ENCODE assay signal across 11 cellular contexts in the genomic region with DNA sequence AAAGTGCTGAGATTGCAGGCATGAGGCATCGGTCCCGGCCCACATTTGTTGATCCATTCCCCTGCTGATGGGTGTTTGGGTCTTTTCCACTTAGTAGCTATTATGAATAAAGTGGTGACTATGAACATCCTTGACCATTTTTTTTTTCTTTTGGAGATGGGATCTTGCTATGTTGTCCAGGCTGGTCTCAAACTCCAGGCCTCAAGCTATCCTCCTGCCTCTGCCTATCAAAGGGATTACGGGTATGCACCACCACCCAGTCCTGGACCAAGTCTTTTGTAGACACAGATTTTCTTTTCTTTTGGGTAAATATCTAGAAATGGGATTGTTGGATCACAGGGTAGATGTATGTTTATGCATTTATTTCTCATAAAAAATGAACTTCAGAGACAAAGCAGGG. TPM values are rescaled to one million over a fixed set of nuclear protein-coding genes. Genes with fewer than 3 reads are reported as not detected.
DNase-seq lines count a peak whose midpoint lies in the region; ATAC-seq, FAIRE-seq and TF ChIP-seq lines count a peak whose summit lies in the region.
"Had no signal": no experiment of that assay in that cellular context is flagged by ENCODE, and none has a peak within 500 bp of the region (broad histone marks: within the 10 kb centered on the region; RNA-seq: fewer than 3 reads in every experiment).

No MANE protein-coding gene starts in this region.

- TSS peak; percentile 52 for BruUV-seq in HepG2 (replicated peaks; lab: Mats Ljungman, UMichigan)

- intact Hi-C loops in HepG2 (cut with micrococcal nuclease; ENCODE audit: unreplicated experiment) = loop anchor here (5.0 to 10.0 kb wide), 3 partner anchors 391 to 562 kb away; no protein-coding TSS in a partner anchor
- intact Hi-C loops in right lobe of liver (cut with DNase I) = no loop called here

- no peak for FAIRE-seq in HepG2 (lab: Jason Lieb, UNC)
- FAIRE-seq: D721Med had no signal

- 58% methylated on average over 3 of the region's 3 CpGs for WGBS in HepG2 (ENCODE audit: low lambda C conversion rate)
- 81% methylated on average over 3 of the region's 3 CpGs for WGBS in right lobe of liver (ENCODE audit: insufficient coverage, low coverage, low lambda C conversion rate, missing lambda C conversion rate)

- POLR2A ChIA-PET in HepG2 (lab: Yijun Ruan, JAX) = interaction anchor here (3.8 kb wide), 1 partner anchor 10 kb away, joined by 62 read pairs; a partner anchor contains a TSS

- TF ChIP-seq RAD21 in HepG2 (CRISPR knock-in tag; IDR thresholded peaks at IDR 0.05) = no peak

- peaks cover 8 to 11% of the 10 kb centered on the region in 2 experiments for H3K36me3 ChIP-seq in HepG2 (replicated peaks in 1 of 2; ENCODE audit: control insufficient read depth in 1 of 2, insufficient read depth in 2 of 2, low read length in 2 of 2)
- H3K36me3 ChIP-seq in right lobe of liver = peaks cover 0 to 13% (median 3%) of the 10 kb centered on the region in 4 donors

- TF ChIP-seq POLR2A in HepG2 (IDR thresholded peaks at IDR 0.05; ENCODE audit: insufficient read depth in 1 of 2, low read depth in 2 of 2, low read length in 2 of 2) = no peak
- no peak for TF ChIP-seq POLR2A in right lobe of liver (IDR thresholded peaks at IDR 0.05)

- H3K4me3 ChIP-seq in HepG2 (replicated peaks in 1 of 3; ENCODE audit: insufficient read depth in 1 of 3, low read depth in 2 of 3, low read length in 3 of 3) (no peak overlapping the region), right lobe of liver (no peak overlapping the region)

- no peak for ATAC-seq in HepG2
- no peak for ATAC-seq in right lobe of liver
- no peak for ATAC-seq in activated T-helper 17 cell treated with anti-CD3 and anti-CD28 coated beads, Interleukin-2, amount 50 U/mL, for 72 hours (replicated peaks)
- ATAC-seq in GM18511 (IDR thresholded peaks at IDR 0.05; ENCODE audit: unreplicated experiment) = no peak

- H3K9me3 ChIP-seq in HepG2 (ENCODE audit: low read length) = no peaks in the 10 kb centered on the region
- H3K9me3 ChIP-seq in right lobe of liver = no peaks in the 10 kb centered on the region

- H3K27ac ChIP-seq in HepG2 (ENCODE audit: extremely low read length, insufficient read depth, low read length) (no peak overlapping the region), right lobe of liver (no peak overlapping the region)
- H3K27ac ChIP-seq: KMS-11, RWPE1 had no signal

- TF ChIP-seq EP300 in HepG2 (IDR thresholded peaks at IDR 0.05; ENCODE audit: low read depth in 2 of 2, low read length in 2 of 2) (no peak), HepG2 (CRISPR knock-in tag; IDR thresholded peaks at IDR 0.05; ENCODE audit: borderline replicate concordance) (no peak)

- H3K4me2 ChIP-seq in HepG2 (ENCODE audit: low read depth, low read length) = no peak overlapping the region

- CTCF ChIA-PET in HepG2 (lab: Yijun Ruan, JAX; ENCODE audit: low intra/inter-chr PET ratio, low total read pairs) = interaction anchor here (1.1 to 3.3 kb wide), 6 partner anchors 33 to 482 kb away, joined by 3 to 46 read pairs (median 8); no protein-coding TSS in a partner anchor

- peak overlapping the region; percentile 36 for H3K4me3 Mint-ChIP-seq in activated T-helper 17 cell treated with anti-CD3 and anti-CD28 coated beads, Interleukin-2, amount 50 U/mL, for 72 hours
- H3K4me3 Mint-ChIP-seq in type B pancreatic cell = peak overlapping the region; percentile 83

- peaks cover 21% of the 10 kb centered on the region for H3K4me1 ChIP-seq in HepG2 (ENCODE audit: insufficient read depth, low read length)
- H3K4me1 ChIP-seq in right lobe of liver = peaks cover 0 to 6% (median 2%) of the 10 kb centered on the region in 4 donors

- DNase-seq in HepG2 (ENCODE audit: low spot score) (no peak), right lobe of liver (no peak), mesenteric fat pad (ENCODE audit: low spot score) (peak; percentile 3), type B pancreatic cell (ENCODE audit: extremely low spot score, unreplicated experiment) (no peak), hypothalamus (lab: John Stamatoyannopoulos, UW) (no peak), NCI-H748 treated with DMSO at 0.1 percent for 48 hours (lab: John Stamatoyannopoulos, UW) (no peak)

- TF ChIP-seq CTCF in HepG2 (CRISPR knock-in tag; IDR thresholded peaks at IDR 0.05) = no peak
- TF ChIP-seq CTCF in right lobe of liver (IDR thresholded peaks at IDR 0.05) = no peak
- TF ChIP-seq CTCF in type B pancreatic cell (conservative IDR thresholded peaks at IDR 0.05) = no peak

- no peaks in the 10 kb centered on the region for H3K27me3 Mint-ChIP-seq in activated T-helper 17 cell treated with anti-CD3 and anti-CD28 coated beads, Interleukin-2, amount 50 U/mL, for 72 hours
- no peaks in the 10 kb centered on the region for H3K27me3 Mint-ChIP-seq in type B pancreatic cell

- no peak overlapping the region for H3K9ac ChIP-seq in HepG2 (ENCODE audit: insufficient read depth, low read depth, low read length)
- H3K9ac ChIP-seq: KMS-11 had no signal

- peaks cover 29% of the 10 kb centered on the region for H3K36me3 Mint-ChIP-seq in activated T-helper 17 cell treated with anti-CD3 and anti-CD28 coated beads, Interleukin-2, amount 50 U/mL, for 72 hours (ENCODE audit: low read depth)
- H3K36me3 Mint-ChIP-seq in type B pancreatic cell = peaks cover 7% of the 10 kb centered on the region

- peaks cover 14% of the 10 kb centered on the region for H3K79me2 ChIP-seq in HepG2 (ENCODE audit: insufficient read depth, low read length)

- H2AFZ ChIP-seq in HepG2 (ENCODE audit: low read length) = no peak overlapping the region

- H4K20me1 ChIP-seq in HepG2 (ENCODE audit: insufficient read depth, low read length) = no peaks in the 10 kb centered on the region

- peak overlapping the region; percentile 25 for H3K27ac Mint-ChIP-seq in activated T-helper 17 cell treated with anti-CD3 and anti-CD28 coated beads, Interleukin-2, amount 50 U/mL, for 72 hours
- H3K27ac Mint-ChIP-seq in type B pancreatic cell = peak overlapping the region; percentile 88

- H3K4me1 Mint-ChIP-seq in activated T-helper 17 cell treated with anti-CD3 and anti-CD28 coated beads, Interleukin-2, amount 50 U/mL, for 72 hours = peaks cover 20% of the 10 kb centered on the region
- peaks cover 18% of the 10 kb centered on the region for H3K4me1 Mint-ChIP-seq in type B pancreatic cell (ENCODE audit: unreplicated experiment)

- in situ Hi-C loops in HepG2 (cut with HindIII; ENCODE audit: extremely low pct_ligation_motif_present, low pct_unique_long_range_greater_than_20kb) = loop anchor here (10.0 kb wide), 1 partner anchor 342 kb away; no protein-coding TSS in a partner anchor

- peaks cover 0 to 7% of the 10 kb centered on the region in 2 experiments; a peak in 2 of 5 replicates for H3K27me3 ChIP-seq in HepG2 (ENCODE audit: control insufficient read depth in 1 of 2, insufficient read depth in 2 of 2, low read length in 2 of 2)
- H3K27me3 ChIP-seq in right lobe of liver = no peaks in the 10 kb centered on the region

- H3K9me3 Mint-ChIP-seq in activated T-helper 17 cell treated with anti-CD3 and anti-CD28 coated beads, Interleukin-2, amount 50 U/mL, for 72 hours = no peaks in the 10 kb centered on the region
- no peaks in the 10 kb centered on the region for H3K9me3 Mint-ChIP-seq in type B pancreatic cell

RNA-seq across cellular contexts. Expression of a gene that starts 1.3 kb away (rescaled TPM):
- 126 and 153 TPM in 2 replicates for total RNA-seq in HepG2 (2016; rRNA removed; fragmentation: Illumina TruSeq; extraction: Trizol)
- 63.6 and 77.0 TPM in 2 replicates for total RNA-seq in HepG2 (2016; cell fraction: cytosol; rRNA removed; fragmentation: Illumina TruSeq; extraction: Trizol; ENCODE audit: low read depth)
- 120 and 154 TPM in 2 replicates for total RNA-seq in HepG2 (2016; cell fraction: insoluble cytoplasmic fraction; rRNA removed; fragmentation: Illumina TruSeq; extraction: Trizol)
- total RNA-seq in HepG2 (2016; cell fraction: membrane; rRNA removed; fragmentation: Illumina TruSeq; extraction: Trizol) = 157 and 170 TPM in 2 replicates
- 61.1 and 69.7 TPM in 2 replicates for total RNA-seq in HepG2 (2016; cell fraction: nucleus; rRNA removed; fragmentation: Illumina TruSeq; extraction: Trizol)
- 73.8 and 77.8 TPM in 2 replicates for polyA plus RNA-seq in HepG2 (2011; rRNA removed)
- 51.0 and 55.6 TPM in 2 replicates for polyA plus RNA-seq in HepG2 (2011; cell fraction: cytosol; rRNA removed)
- 83.7 and 101 TPM in 2 replicates for polyA plus RNA-seq in HepG2 (2011; cell fraction: nucleus; rRNA removed)
- polyA plus RNA-seq in HepG2 (2012) = 71.9 and 87.6 TPM in 2 replicates
- 83.2 and 122 TPM in 2 replicates for polyA plus RNA-seq in HepG2 (2016; cell fraction: cytosol; fragmentation: Illumina TruSeq; extraction: Trizol; ENCODE audit: low read depth)
- 175 and 182 TPM in 2 replicates for polyA plus RNA-seq in HepG2 (2016; cell fraction: insoluble cytoplasmic fraction; fragmentation: Illumina TruSeq; extraction: Trizol; ENCODE audit: low read depth)
- polyA plus RNA-seq in HepG2 (2016; cell fraction: membrane; fragmentation: Illumina TruSeq; extraction: Trizol; ENCODE audit: low read depth) = 155 and 176 TPM in 2 replicates
- 124 and 130 TPM in 2 replicates for polyA plus RNA-seq in HepG2 (2016; cell fraction: nucleus; fragmentation: Illumina TruSeq; extraction: Trizol; ENCODE audit: insufficient read depth, low read depth)
- polyA minus RNA-seq in HepG2 (2011; rRNA and poly(A)+ RNA removed; ENCODE audit: low replicate concordance) = 30.2 and 39.4 TPM in 2 replicates
- 19.9 and 21.4 TPM in 2 replicates for polyA minus RNA-seq in HepG2 (2011; cell fraction: cytosol; rRNA and poly(A)+ RNA removed)
- 28.0 and 29.5 TPM in 2 replicates for polyA minus RNA-seq in HepG2 (2011; cell fraction: nucleus; rRNA and poly(A)+ RNA removed)
- 10 to 100 TPM; 18.6 to 31.6 (median 21.1) TPM for total RNA-seq in right lobe of liver
- total RNA-seq in activated T-helper 17 cell treated with anti-CD3 and anti-CD28 coated beads, Interleukin-2, amount 50 U/mL, for 72 hours = 10 to 100 TPM; 32.5 to 69.2 TPM
- 25.9 TPM for total RNA-seq in mesenteric fat pad
- 49.6 and 50.7 TPM in 2 replicates for total RNA-seq in type B pancreatic cell (ENCODE audit: low replicate concordance)

RNA-seq across cellular contexts. Expression of a gene that starts 9.6 kb away (rescaled TPM):
- total RNA-seq in HepG2 (2016; rRNA removed; fragmentation: Illumina TruSeq; extraction: Trizol) (484 and 618 TPM in 2 replicates), right lobe of liver (10 to 100 TPM; 38.7 to 96.6 (median 60.8) TPM), mesenteric fat pad (116 TPM), type B pancreatic cell (ENCODE audit: low replicate concordance) (153 and 187 TPM in 2 replicates)
- total RNA-seq in HepG2 (2016; cell fraction: cytosol; rRNA removed; fragmentation: Illumina TruSeq; extraction: Trizol; ENCODE audit: low read depth) = 179 and 199 TPM in 2 replicates
- 477 and 694 TPM in 2 replicates for total RNA-seq in HepG2 (2016; cell fraction: insoluble cytoplasmic fraction; rRNA removed; fragmentation: Illumina TruSeq; extraction: Trizol)
- total RNA-seq in HepG2 (2016; cell fraction: membrane; rRNA removed; fragmentation: Illumina TruSeq; extraction: Trizol) = 245 and 289 TPM in 2 replicates
- total RNA-seq in HepG2 (2016; cell fraction: nucleus; rRNA removed; fragmentation: Illumina TruSeq; extraction: Trizol) = 175 and 190 TPM in 2 replicates
- 163 and 221 TPM in 2 replicates for polyA plus RNA-seq in HepG2 (2011; rRNA removed)
- polyA plus RNA-seq in HepG2 (2011; cell fraction: cytosol; rRNA removed) = 79.5 and 124 TPM in 2 replicates
- 21.3 and 54.3 TPM in 2 replicates for polyA plus RNA-seq in HepG2 (2011; cell fraction: nucleus; rRNA removed)
- polyA plus RNA-seq in HepG2 (2012) = 258 and 453 TPM in 2 replicates
- 184 and 222 TPM in 2 replicates for polyA plus RNA-seq in HepG2 (2016; cell fraction: cytosol; fragmentation: Illumina TruSeq; extraction: Trizol; ENCODE audit: low read depth)
- 589 and 668 TPM in 2 replicates for polyA plus RNA-seq in HepG2 (2016; cell fraction: insoluble cytoplasmic fraction; fragmentation: Illumina TruSeq; extraction: Trizol; ENCODE audit: low read depth)
- polyA plus RNA-seq in HepG2 (2016; cell fraction: membrane; fragmentation: Illumina TruSeq; extraction: Trizol; ENCODE audit: low read depth) = 221 and 287 TPM in 2 replicates
- 259 and 311 TPM in 2 replicates for polyA plus RNA-seq in HepG2 (2016; cell fraction: nucleus; fragmentation: Illumina TruSeq; extraction: Trizol; ENCODE audit: insufficient read depth, low read depth)
- polyA minus RNA-seq in HepG2 (2011; rRNA and poly(A)+ RNA removed; ENCODE audit: low replicate concordance) = 2.7 and 11.1 TPM in 2 replicates
- polyA minus RNA-seq in HepG2 (2011; cell fraction: cytosol; rRNA and poly(A)+ RNA removed) = 25.5 and 29.5 TPM in 2 replicates
- 33.7 and 41.6 TPM in 2 replicates for polyA minus RNA-seq in HepG2 (2011; cell fraction: nucleus; rRNA and poly(A)+ RNA removed)
- 100 to 1,000 TPM; 232 to 441 TPM for total RNA-seq in activated T-helper 17 cell treated with anti-CD3 and anti-CD28 coated beads, Interleukin-2, amount 50 U/mL, for 72 hours

RNA-seq across cellular contexts. Expression of a gene that starts 45.2 kb away (rescaled TPM):
- 64.6 and 94.8 TPM in 2 replicates for total RNA-seq in HepG2 (2016; rRNA removed; fragmentation: Illumina TruSeq; extraction: Trizol)
- total RNA-seq in HepG2 (2016; cell fraction: cytosol; rRNA removed; fragmentation: Illumina TruSeq; extraction: Trizol; ENCODE audit: low read depth) = 5.0 and 5.6 TPM in 2 replicates
- total RNA-seq in HepG2 (2016; cell fraction: insoluble cytoplasmic fraction; rRNA removed; fragmentation: Illumina TruSeq; extraction: Trizol) = 62.4 and 97.7 TPM in 2 replicates
- 22.4 and 27.7 TPM in 2 replicates for total RNA-seq in HepG2 (2016; cell fraction: membrane; rRNA removed; fragmentation: Illumina TruSeq; extraction: Trizol)
- 86.9 and 110 TPM in 2 replicates for total RNA-seq in HepG2 (2016; cell fraction: nucleus; rRNA removed; fragmentation: Illumina TruSeq; extraction: Trizol)
- 61.0 and 86.6 TPM in 2 replicates for polyA plus RNA-seq in HepG2 (2011; rRNA removed)
- 37.9 and 61.2 TPM in 2 replicates for polyA plus RNA-seq in HepG2 (2011; cell fraction: cytosol; rRNA removed)
- polyA plus RNA-seq in HepG2 (2011; cell fraction: nucleus; rRNA removed) = 10.2 and 15.2 TPM in 2 replicates
- 110 and 112 TPM in 2 replicates for polyA plus RNA-seq in HepG2 (2012)
- polyA plus RNA-seq in HepG2 (2016; cell fraction: cytosol; fragmentation: Illumina TruSeq; extraction: Trizol; ENCODE audit: low read depth) = 4.3 and 4.7 TPM in 2 replicates
- polyA plus RNA-seq in HepG2 (2016; cell fraction: insoluble cytoplasmic fraction; fragmentation: Illumina TruSeq; extraction: Trizol; ENCODE audit: low read depth) = 53.5 and 58.1 TPM in 2 replicates
- polyA plus RNA-seq in HepG2 (2016; cell fraction: membrane; fragmentation: Illumina TruSeq; extraction: Trizol; ENCODE audit: low read depth) = 10.1 and 11.7 TPM in 2 replicates
- polyA plus RNA-seq in HepG2 (2016; cell fraction: nucleus; fragmentation: Illumina TruSeq; extraction: Trizol; ENCODE audit: insufficient read depth, low read depth) = 99.9 and 103 TPM in 2 replicates
- polyA minus RNA-seq in HepG2 (2011; rRNA and poly(A)+ RNA removed; ENCODE audit: low replicate concordance) = 25.7 and 59.9 TPM in 2 replicates
- 65.6 and 74.8 TPM in 2 replicates for polyA minus RNA-seq in HepG2 (2011; cell fraction: cytosol; rRNA and poly(A)+ RNA removed)
- 26.8 and 37.2 TPM in 2 replicates for polyA minus RNA-seq in HepG2 (2011; cell fraction: nucleus; rRNA and poly(A)+ RNA removed)
- total RNA-seq in right lobe of liver = 100 to 1,000 TPM in 3 of 6 experiments, 10 to 100 TPM in 3; 38.8 to 186 (median 92.5) TPM
- 10 to 100 TPM; 18.2 to 24.7 TPM for total RNA-seq in activated T-helper 17 cell treated with anti-CD3 and anti-CD28 coated beads, Interleukin-2, amount 50 U/mL, for 72 hours
- 89.5 TPM for total RNA-seq in mesenteric fat pad
- total RNA-seq in type B pancreatic cell (ENCODE audit: low replicate concordance) = 76.8 and 80.8 TPM in 2 replicates

RNA-seq across cellular contexts. Expression of a gene that starts 54.8 kb away (rescaled TPM):
- total RNA-seq in HepG2 (2016; rRNA removed; fragmentation: Illumina TruSeq; extraction: Trizol) = 199 and 209 TPM in 2 replicates
- total RNA-seq in HepG2 (2016; cell fraction: cytosol; rRNA removed; fragmentation: Illumina TruSeq; extraction: Trizol; ENCODE audit: low read depth) = 46.3 and 52.7 TPM in 2 replicates
- 193 and 198 TPM in 2 replicates for total RNA-seq in HepG2 (2016; cell fraction: insoluble cytoplasmic fraction; rRNA removed; fragmentation: Illumina TruSeq; extraction: Trizol)
- 37.9 and 45.7 TPM in 2 replicates for total RNA-seq in HepG2 (2016; cell fraction: membrane; rRNA removed; fragmentation: Illumina TruSeq; extraction: Trizol)
- 256 and 292 TPM in 2 replicates for total RNA-seq in HepG2 (2016; cell fraction: nucleus; rRNA removed; fragmentation: Illumina TruSeq; extraction: Trizol)
- 306 and 319 TPM in 2 replicates for polyA plus RNA-seq in HepG2 (2011; rRNA removed)
- polyA plus RNA-seq in HepG2 (2011; cell fraction: cytosol; rRNA removed) = 41.7 and 42.1 TPM in 2 replicates
- 1,074 and 1,129 TPM in 2 replicates for polyA plus RNA-seq in HepG2 (2011; cell fraction: nucleus; rRNA removed)
- 147 and 204 TPM in 2 replicates for polyA plus RNA-seq in HepG2 (2012)
- polyA plus RNA-seq in HepG2 (2016; cell fraction: cytosol; fragmentation: Illumina TruSeq; extraction: Trizol; ENCODE audit: low read depth) = 6.0 and 6.8 TPM in 2 replicates
- polyA plus RNA-seq in HepG2 (2016; cell fraction: insoluble cytoplasmic fraction; fragmentation: Illumina TruSeq; extraction: Trizol; ENCODE audit: low read depth) = 108 and 119 TPM in 2 replicates
- 16.0 TPM in 2 replicates for polyA plus RNA-seq in HepG2 (2016; cell fraction: membrane; fragmentation: Illumina TruSeq; extraction: Trizol; ENCODE audit: low read depth)
- 613 and 622 TPM in 2 replicates for polyA plus RNA-seq in HepG2 (2016; cell fraction: nucleus; fragmentation: Illumina TruSeq; extraction: Trizol; ENCODE audit: insufficient read depth, low read depth)
- polyA minus RNA-seq in HepG2 (2011; rRNA and poly(A)+ RNA removed; ENCODE audit: low replicate concordance) = 79.8 and 109 TPM in 2 replicates
- 61.2 and 67.1 TPM in 2 replicates for polyA minus RNA-seq in HepG2 (2011; cell fraction: cytosol; rRNA and poly(A)+ RNA removed)
- polyA minus RNA-seq in HepG2 (2011; cell fraction: nucleus; rRNA and poly(A)+ RNA removed) = 718 and 820 TPM in 2 replicates
- 10 to 100 TPM; 27.5 to 44.2 (median 35.8) TPM for total RNA-seq in right lobe of liver
- 10 to 100 TPM; 88.2 to 95.6 TPM for total RNA-seq in activated T-helper 17 cell treated with anti-CD3 and anti-CD28 coated beads, Interleukin-2, amount 50 U/mL, for 72 hours
- 57.1 TPM for total RNA-seq in mesenteric fat pad
- 176 and 300 TPM in 2 replicates for total RNA-seq in type B pancreatic cell (ENCODE audit: low replicate concordance)
